10 cellular contexts compared by ENCODE assay signal in genomic region chr16:68893710-68894705, GRCh38. TPM values are rescaled to one million over a fixed set of nuclear protein-coding genes. Genes with fewer than 3 reads are reported as not detected.
A peak's percentile ranks its signal among the peaks of the same experiment; 100 is the strongest.
DNase-seq lines count a peak whose midpoint lies in the region; ATAC-seq and TF ChIP-seq lines count a peak whose summit lies in the region.
"Had no signal": no experiment of that assay in that cellular context is flagged by ENCODE, and none has a peak within 500 bp of the region (broad histone marks: within the 10 kb centered on the region; RNA-seq: fewer than 3 reads in every experiment).

No MANE protein-coding gene starts in this region.

- no peak overlapping the region for H2BK120ac ChIP-seq in mesenchymal stem cell (ENCODE audit: low read depth, low read length)

- no peaks in the 10 kb centered on the region for H4K20me1 ChIP-seq in GM23338 (replicated peaks; ENCODE audit: insufficient read depth)

- no peak overlapping the region for H3K14ac ChIP-seq in mesenchymal stem cell (ENCODE audit: low read length in 2 of 2)

- 89% methylated on average over 9 of the region's 11 CpGs for WGBS in mesenchymal stem cell

- no peaks in the 10 kb centered on the region for H3K9me3 ChIP-seq in mesenchymal stem cell (ENCODE audit: control insufficient read depth, low read length)
- H3K9me3 ChIP-seq: upper lobe of left lung had no signal

- no peak overlapping the region for H2AFZ ChIP-seq in GM23338
- no peak overlapping the region for H2AFZ ChIP-seq in mesenchymal stem cell (ENCODE audit: low read depth, low read length)

- H3F3A ChIP-seq in GM23338 (replicated peaks; ENCODE audit: low read depth): 0 out of 2 replicates have a peak, but pooled peaks cover 4% of the 10 kb centered on the region

- H2BK15ac ChIP-seq in mesenchymal stem cell (ENCODE audit: low read depth, poor library complexity, severe bottlenecking): no peak overlapping the region

- H3K4me2 ChIP-seq in GM23338: no peak overlapping the region
- no peak overlapping the region for H3K4me2 ChIP-seq in mesenchymal stem cell (ENCODE audit: low read length, poor library complexity, severe bottlenecking)

- H4K91ac ChIP-seq in mesenchymal stem cell (ENCODE audit: low read length): no peak overlapping the region

- H3K23ac ChIP-seq in mesenchymal stem cell (ENCODE audit: low read length in 2 of 2): no peak overlapping the region

- H3K4me3 ChIP-seq in GM23338: no peak overlapping the region
- H3K4me3 ChIP-seq in epithelial cell of esophagus (ENCODE audit: low read length): no peak overlapping the region
- no peak overlapping the region for H3K4me3 ChIP-seq in mesenchymal stem cell (ENCODE audit: insufficient read depth in 1 of 2, low read depth in 1 of 2, low read length in 2 of 2)
- H3K4me3 ChIP-seq: upper lobe of left lung had no signal

- ATAC-seq in GM23338 (peak; percentile 85), HG03354 (IDR thresholded peaks at IDR 0.05; ENCODE audit: poor library complexity, severe bottlenecking, unreplicated experiment) (no peak)

- DNase-seq in GM23338 (ENCODE audit: low spot score) (peak; percentile 56), NCI-H82 treated with DMSO at 0.1 percent for 48 hours (lab: John Stamatoyannopoulos, UW; ENCODE audit: unreplicated experiment) (peak; percentile 80), epithelial cell of esophagus (ENCODE audit: low read depth) (peak; percentile 54), mesenchymal stem cell (peak; percentile 30), NCI-H1930 (lab: John Stamatoyannopoulos, UW) (no peak), inferior parietal cortex (ENCODE audit: extremely low spot score) (no peak), NCI-H446 (lab: John Stamatoyannopoulos, UW) (no peak)
- DNase-seq: DMS153, upper lobe of left lung had no signal

- no peak overlapping the region for H2BK12ac ChIP-seq in mesenchymal stem cell (ENCODE audit: low read length in 2 of 2)

- no peak overlapping the region for H2BK5ac ChIP-seq in mesenchymal stem cell (ENCODE audit: low read depth, low read length, poor library complexity, severe bottlenecking)

- H3K9me2 ChIP-seq in GM23338 (ENCODE audit: insufficient read depth): no peaks in the 10 kb centered on the region

- H3K18ac ChIP-seq in mesenchymal stem cell (ENCODE audit: low read depth in 1 of 2, low read length in 2 of 2): no peak overlapping the region

- no peaks in the 10 kb centered on the region for H3K36me3 ChIP-seq in GM23338 (ENCODE audit: insufficient read depth)
- H3K36me3 ChIP-seq in mesenchymal stem cell (ENCODE audit: control insufficient read depth in 1 of 2, insufficient read depth in 2 of 2, low read depth in 1 of 2, low read length in 2 of 2): peaks cover 0 to 8% of the 10 kb centered on the region in 2 experiments
- H3K36me3 ChIP-seq: upper lobe of left lung had no signal

- TF ChIP-seq CTCF in GM23338 (conservative IDR thresholded peaks at IDR 0.05; ENCODE audit: low read depth in 2 of 2) (no peak), epithelial cell of esophagus (IDR thresholded peaks at IDR 0.05; ENCODE audit: insufficient read depth, low read depth, low read length, missing control alignments) (no peak)

- no peaks in the 10 kb centered on the region for H3K36me3 Mint-ChIP-seq in GM23338 (ENCODE audit: low read depth)

- H3K27ac Mint-ChIP-seq in GM23338: no peak overlapping the region

- no peak overlapping the region for H3K4ac ChIP-seq in mesenchymal stem cell (ENCODE audit: low read depth in 1 of 2, low read length in 2 of 2)

- H3K27me3 Mint-ChIP-seq in GM23338 (ENCODE audit: insufficient read depth, low read depth, poor library complexity): no peaks in the 10 kb centered on the region

- H3K27me3 ChIP-seq in GM23338 (ENCODE audit: insufficient read depth) (no peaks in the 10 kb centered on the region), mesenchymal stem cell (ENCODE audit: control insufficient read depth in 1 of 2, insufficient read depth in 1 of 2, low read length in 2 of 2) (no peaks in the 10 kb centered on the region)
- H3K27me3 ChIP-seq: upper lobe of left lung had no signal

- no peak overlapping the region for H4K8ac ChIP-seq in mesenchymal stem cell (ENCODE audit: low read length)

- 0 out of 2 replicates have a peak, but pooled peaks cover 5% of the 10 kb centered on the region for H3K4me1 ChIP-seq in GM23338 (ENCODE audit: insufficient read depth)
- H3K4me1 ChIP-seq in mesenchymal stem cell (ENCODE audit: control insufficient read depth, insufficient read depth, low read depth, low read length): no peaks in the 10 kb centered on the region

- H3K79me2 ChIP-seq in GM23338 (replicated peaks; ENCODE audit: insufficient read depth): no peaks in the 10 kb centered on the region

- H3K9me3 Mint-ChIP-seq in GM23338: no peaks in the 10 kb centered on the region

- no peak overlapping the region for H3K9ac ChIP-seq in mesenchymal stem cell (ENCODE audit: low read length)

- no peak overlapping the region for H2AK5ac ChIP-seq in mesenchymal stem cell (ENCODE audit: low read length, severe bottlenecking)

- no peak overlapping the region for H3K27ac ChIP-seq in GM23338 (ENCODE audit: low read depth)
- H3K27ac ChIP-seq in mesenchymal stem cell (ENCODE audit: low read length, poor library complexity, severe bottlenecking): no peak overlapping the region
- H3K27ac ChIP-seq: upper lobe of left lung had no signal

- 0 out of 3 replicates have a peak, but pooled peaks cover 2% of the 10 kb centered on the region for H3K4me1 Mint-ChIP-seq in GM23338

- H3K4me3 Mint-ChIP-seq in GM23338: no peak overlapping the region

- peaks cover 7% of the 10 kb centered on the region for H3K79me1 ChIP-seq in mesenchymal stem cell (replicated peaks; ENCODE audit: low read length, poor library complexity, severe bottlenecking)

TF ChIP-seq in GM23338, 12 proteins besides CTCF, POLR2A, EP300 and RAD21:
- TF ChIP-seq JUNB (IDR thresholded peaks at IDR 0.05; ENCODE audit: unreplicated experiment) (no peak), REST (IDR thresholded peaks at IDR 0.05; ENCODE audit: unreplicated experiment) (peak; percentile 88), STAT1 (IDR thresholded peaks at IDR 0.05; ENCODE audit: unreplicated experiment) (no peak)

RNA-seq across cellular contexts. Expression of gene TANGO6, which starts 50.7 kb away (rescaled TPM):
- 18.8 and 23.2 TPM in 2 replicates for total RNA-seq in GM23338 (2014; rRNA removed; shearing (Covaris generic))
- polyA plus RNA-seq in GM23338 (2016; fragmentation: Nextera tagmentation; extraction: Ambion mirVana): 5.5 and 7.2 TPM in 2 replicates
- polyA plus RNA-seq in mesenchymal stem cell (2013, experiment 1 of 2): 4.0 TPM
- polyA plus RNA-seq in mesenchymal stem cell (2013, experiment 2 of 2): 3.9 TPM

Comparison
In these comparisons a context has a peak if more than half of its experiments do, and no peak if none do; other contexts are left out.
1. DNase-seq: peak in GM23338 (single experiment), NCI-H82 treated with DMSO at 0.1 percent for 48 hours (single experiment), epithelial cell of esophagus (single experiment) and mesenchymal stem cell (single experiment); none in NCI-H1930 (0 of 2), inferior parietal cortex (single experiment) and NCI-H446 (0 of 2).